Comparison of ENCODE assay signal across 1 cellular context in genomic region chr16:49828545-49829267, GRCh38.
TF ChIP-seq lines count a peak whose summit lies in the region.

No MANE protein-coding gene starts in this region.

TF ChIP-seq in H1, 55 proteins besides CTCF, POLR2A, EP300 and RAD21 (continued from another document):
- TF ChIP-seq ATF2 (IDR thresholded peaks at IDR 0.05; ENCODE audit: low read length) (no peak), CHD7 (IDR thresholded peaks at IDR 0.05; ENCODE audit: insufficient replicate concordance, low read length) (no peak), GABPA (IDR thresholded peaks at IDR 0.05; ENCODE audit: borderline replicate concordance, insufficient read depth, low read length) (no peak), CHD1 (IDR thresholded peaks at IDR 0.05; ENCODE audit: low read depth, low read length) (no peak), MAX (IDR thresholded peaks at IDR 0.05) (no peak), JUN (IDR thresholded peaks at IDR 0.05; ENCODE audit: low read depth, low read length) (no peak), NRF1 (IDR thresholded peaks at IDR 0.05; ENCODE audit: low read depth, low read length) (no peak), KDM1A (IDR thresholded peaks at IDR 0.05; ENCODE audit: borderline replicate concordance, low read length) (no peak), MAFK (IDR thresholded peaks at IDR 0.05; ENCODE audit: low read depth, low read length) (no peak), BRCA1 (IDR thresholded peaks at IDR 0.05; ENCODE audit: low read depth, low read length) (no peak), USF2 (IDR thresholded peaks at IDR 0.05; ENCODE audit: low read length) (no peak)
